Comparison of ENCODE assay signal across 27 cellular contexts in the genomic region with DNA sequence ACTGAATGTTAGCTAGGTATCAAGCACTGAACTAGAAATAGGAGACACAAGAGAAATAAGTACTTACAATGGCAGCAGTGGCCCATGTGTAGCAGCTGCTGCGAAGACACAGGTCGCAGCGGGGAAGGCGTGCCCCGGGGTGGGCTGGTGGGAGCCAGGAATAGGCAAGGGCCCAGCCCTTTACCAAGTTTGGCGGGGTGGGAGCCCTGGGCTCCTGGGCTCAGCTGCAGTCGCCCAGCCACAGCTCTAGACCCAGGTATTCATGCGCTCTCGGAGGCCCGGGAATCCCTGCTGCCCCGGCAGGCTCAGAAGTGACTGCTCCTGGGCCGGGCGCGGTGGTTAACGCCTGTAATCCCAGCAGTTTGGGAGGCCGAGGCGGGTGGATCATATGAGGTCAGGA.
"Had no signal": no experiment of that assay in that cellular context is flagged by ENCODE, and none has a peak within 500 bp of the region (broad histone marks: within the 10 kb centered on the region; RNA-seq: fewer than 3 reads in every experiment).

No MANE protein-coding gene starts in this region.

- DNase-seq: colonic mucosa; cortex of kidney; effector CD8-positive, alpha-beta T cell; effector memory CD8-positive, alpha-beta T cell; endodermal cell; erythroblast; esophagus squamous epithelium; foreskin fibroblast; foreskin melanocyte; gastrocnemius medialis; glutamatergic neuron; head of caudate nucleus; hypothalamus; immature natural killer cell; kidney; kidney glomerular epithelial cell; left colon; left ventricle myocardium inferior; lower lobe of right lung; mesenchymal stem cell had no signal

- H3K4me3 Mint-ChIP-seq: dendritic cell treated with granulocyte-macrophage colony-stimulating factor and Interleukin-4, amounts not matched to agents 40 ng/mL and 50 ng/mL, for 4 days; effector memory CD8-positive, alpha-beta T cell; endodermal cell; immature natural killer cell; mesothelial cell of epicardium had no signal

- H3K27me3 ChIP-seq: colonic mucosa, esophagus squamous epithelium, gastrocnemius medialis, hepatocyte had no signal

- H3K36me3 ChIP-seq: colonic mucosa, esophagus squamous epithelium, gastrocnemius medialis, left ventricle myocardium inferior, lower lobe of right lung had no signal

- H3K79me2 ChIP-seq: hepatocyte had no signal

- H2AFZ ChIP-seq: hepatocyte had no signal

- H3K9me3 Mint-ChIP-seq: endodermal cell, mesothelial cell of epicardium had no signal

- H3K4me1 ChIP-seq: colonic mucosa, esophagus squamous epithelium, gastrocnemius medialis, left ventricle myocardium inferior, lower lobe of right lung had no signal

- H3K4me1 Mint-ChIP-seq: immature natural killer cell had no signal

- H3K9me3 ChIP-seq: colonic mucosa, gastrocnemius medialis, left ventricle myocardium inferior, lower lobe of right lung, mucosa of descending colon had no signal

- H3K36me3 Mint-ChIP-seq: immature natural killer cell, mesothelial cell of epicardium had no signal

- H3K27ac ChIP-seq: colonic mucosa, epithelial cell of prostate, esophagus squamous epithelium, gastrocnemius medialis, hepatocyte, left ventricle myocardium inferior, lower lobe of right lung had no signal

- H3K4me2 ChIP-seq: hepatocyte had no signal

- H3K4me3 ChIP-seq: colonic mucosa, esophagus squamous epithelium, gastrocnemius medialis, hepatocyte, left ventricle myocardium inferior, lower lobe of right lung, mucosa of descending colon had no signal

- H3K27ac Mint-ChIP-seq: dendritic cell treated with granulocyte-macrophage colony-stimulating factor and Interleukin-4, amounts not matched to agents 40 ng/mL and 50 ng/mL, for 4 days; effector memory CD8-positive, alpha-beta T cell; endodermal cell; immature natural killer cell; mesothelial cell of epicardium had no signal

- H3K27me3 Mint-ChIP-seq: dendritic cell treated with granulocyte-macrophage colony-stimulating factor and Interleukin-4, amounts not matched to agents 40 ng/mL and 50 ng/mL, for 4 days; effector memory CD8-positive, alpha-beta T cell had no signal

- ATAC-seq: effector memory CD8-positive, alpha-beta T cell; esophagus mucosa; gastrocnemius medialis; left colon; left lobe of liver; lower lobe of right lung; mucosa of descending colon had no signal
